Comparison of ENCODE assay signal across 15 cellular contexts in the genomic region with DNA sequence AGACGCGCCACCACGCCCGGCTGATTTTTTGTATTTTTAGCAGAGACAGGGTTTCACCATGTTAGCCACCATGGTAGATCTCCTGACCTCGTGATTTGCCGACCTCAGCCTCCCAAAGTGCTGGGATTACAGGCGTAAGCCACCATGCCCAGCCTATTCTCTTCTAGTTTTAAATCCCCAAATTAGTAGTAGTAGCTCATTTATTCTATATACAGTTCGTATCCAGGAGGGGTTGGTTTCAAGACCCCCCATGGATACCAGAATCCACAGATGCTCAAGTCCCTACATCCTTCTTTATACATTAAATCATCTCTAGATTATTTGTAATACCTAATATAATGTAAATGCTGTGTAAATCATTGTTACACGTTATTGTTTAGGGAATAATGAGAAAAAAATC. TPM values are rescaled to one million over a fixed set of nuclear protein-coding genes. Genes with fewer than 3 reads are reported as not detected.
DNase-seq lines count a peak whose midpoint lies in the region; ATAC-seq and TF ChIP-seq lines count a peak whose summit lies in the region.
"Had no signal": no experiment of that assay in that cellular context is flagged by ENCODE, and none has a peak within 500 bp of the region (broad histone marks: within the 10 kb centered on the region; RNA-seq: fewer than 3 reads in every experiment).

No MANE protein-coding gene starts in this region.

- H3K4me1 Mint-ChIP-seq in T-helper 2 cell treated with Interferon-gamma antibody and Interleukin-4, amounts not matched to agents 5 μg/mL and 100 μg/mL, for 36 hours (ENCODE audit: low read depth): peaks cover 24% of the 10 kb centered on the region
- peaks cover 20% of the 10 kb centered on the region for H3K4me1 Mint-ChIP-seq in activated T-helper 2 cell treated with anti-CD3 and anti-CD28 coated beads, Interferon-gamma antibody, Interleukin-2, Interleukin-4, amounts not matched to agents 10 μg/mL and 5 μg/mL and 100 μg/mL, durations not matched to agents 14 hours and 24 hours and 36 hours (ENCODE audit: low read depth)
- peaks cover 35% of the 10 kb centered on the region in 2 donors for H3K4me1 Mint-ChIP-seq in natural killer cell

- no peaks in the 10 kb centered on the region for H3K27me3 Mint-ChIP-seq in T-helper 2 cell treated with Interferon-gamma antibody and Interleukin-4, amounts not matched to agents 5 μg/mL and 100 μg/mL, for 36 hours (ENCODE audit: low read depth)
- H3K27me3 Mint-ChIP-seq in activated T-helper 2 cell treated with anti-CD3 and anti-CD28 coated beads, Interferon-gamma antibody, Interleukin-2, Interleukin-4, amounts not matched to agents 10 μg/mL and 5 μg/mL and 100 μg/mL, durations not matched to agents 14 hours and 24 hours and 36 hours (ENCODE audit: low read depth): no peaks in the 10 kb centered on the region
- H3K27me3 Mint-ChIP-seq in natural killer cell (ENCODE audit: low read depth in 2 of 2): no peaks in the 10 kb centered on the region

- no peak overlapping the region for H3K27ac Mint-ChIP-seq in T-helper 2 cell treated with Interferon-gamma antibody and Interleukin-4, amounts not matched to agents 5 μg/mL and 100 μg/mL, for 36 hours
- H3K27ac Mint-ChIP-seq in activated T-helper 2 cell treated with anti-CD3 and anti-CD28 coated beads, Interferon-gamma antibody, Interleukin-2, Interleukin-4, amounts not matched to agents 10 μg/mL and 5 μg/mL and 100 μg/mL, durations not matched to agents 14 hours and 24 hours and 36 hours: no peak overlapping the region
- peak overlapping the region; percentile 75 to 89 for H3K27ac Mint-ChIP-seq in natural killer cell

- H3K4me2 ChIP-seq in DND-41 (ENCODE audit: insufficient read depth, low read length): 0 out of 2 replicates have a peak overlapping the region, but pooled peaks have one; percentile 83

- peaks cover 46% of the 10 kb centered on the region for H3K9me3 Mint-ChIP-seq in T-helper 2 cell treated with Interferon-gamma antibody and Interleukin-4, amounts not matched to agents 5 μg/mL and 100 μg/mL, for 36 hours
- H3K9me3 Mint-ChIP-seq in activated T-helper 2 cell treated with anti-CD3 and anti-CD28 coated beads, Interferon-gamma antibody, Interleukin-2, Interleukin-4, amounts not matched to agents 10 μg/mL and 5 μg/mL and 100 μg/mL, durations not matched to agents 14 hours and 24 hours and 36 hours: peaks cover 65% of the 10 kb centered on the region
- H3K9me3 Mint-ChIP-seq in natural killer cell: no peaks in the 10 kb centered on the region

- peaks cover 51% of the 10 kb centered on the region for H3K79me2 ChIP-seq in DND-41 (ENCODE audit: insufficient read depth, low read length)

- H3K27ac ChIP-seq in DND-41 (ENCODE audit: low read length): no peak overlapping the region
- H3K27ac ChIP-seq: 22Rv1 had no signal

- H3K4me1 ChIP-seq in DND-41 (ENCODE audit: insufficient read depth, low read length): peaks cover 34% of the 10 kb centered on the region

- H3K4me3 Mint-ChIP-seq in T-helper 2 cell treated with Interferon-gamma antibody and Interleukin-4, amounts not matched to agents 5 μg/mL and 100 μg/mL, for 36 hours: peak overlapping the region; percentile 16
- H3K4me3 Mint-ChIP-seq in activated T-helper 2 cell treated with anti-CD3 and anti-CD28 coated beads, Interferon-gamma antibody, Interleukin-2, Interleukin-4, amounts not matched to agents 10 μg/mL and 5 μg/mL and 100 μg/mL, durations not matched to agents 14 hours and 24 hours and 36 hours (ENCODE audit: low read depth): peak overlapping the region; percentile 20
- H3K4me3 Mint-ChIP-seq in natural killer cell: peak overlapping the region; percentile 51

- no peak for TF ChIP-seq CTCF in DND-41 (IDR thresholded peaks at IDR 0.05; ENCODE audit: borderline replicate concordance, extremely low read depth, low read length, poor library complexity, severe bottlenecking)
- TF ChIP-seq CTCF in natural killer cell (IDR thresholded peaks at IDR 0.05): no peak

- no peaks in the 10 kb centered on the region for H4K20me1 ChIP-seq in DND-41 (ENCODE audit: insufficient read depth, low read length)

- H3K36me3 ChIP-seq in DND-41 (ENCODE audit: insufficient read depth, low read length): peaks cover 51% of the 10 kb centered on the region

- H3K27me3 ChIP-seq in DND-41 (ENCODE audit: insufficient read depth, low read length, poor library complexity): no peaks in the 10 kb centered on the region

- ATAC-seq in DND-41 (ENCODE audit: insufficient read depth, low read depth) (no peak), natural killer cell (no peak)

- H2AFZ ChIP-seq in DND-41 (ENCODE audit: low read depth, low read length): no peak overlapping the region

- intact Hi-C loops in activated T-helper 2 cell treated with anti-CD3 and anti-CD28 coated beads, Interferon-gamma antibody, Interleukin-2, Interleukin-4, amounts not matched to agents 10 μg/mL and 5 μg/mL and 100 μg/mL, durations not matched to agents 14 hours and 24 hours and 36 hours (cut with micrococcal nuclease): loop anchor here (5.0 to 10.0 kb wide), 4 partner anchors 146 to 549 kb away; partner anchors contain the start of genes ZNF420, ZNF569, ZNF570 and ZNF585A
- intact Hi-C loops in natural killer cell (cut with micrococcal nuclease): no loop called here

- peaks cover 61% of the 10 kb centered on the region for H3K36me3 Mint-ChIP-seq in T-helper 2 cell treated with Interferon-gamma antibody and Interleukin-4, amounts not matched to agents 5 μg/mL and 100 μg/mL, for 36 hours (ENCODE audit: low read depth)
- H3K36me3 Mint-ChIP-seq in activated T-helper 2 cell treated with anti-CD3 and anti-CD28 coated beads, Interferon-gamma antibody, Interleukin-2, Interleukin-4, amounts not matched to agents 10 μg/mL and 5 μg/mL and 100 μg/mL, durations not matched to agents 14 hours and 24 hours and 36 hours (ENCODE audit: low read depth): peaks cover 77% of the 10 kb centered on the region
- H3K36me3 Mint-ChIP-seq in natural killer cell: no peaks in the 10 kb centered on the region

- no peak overlapping the region for H3K9ac ChIP-seq in DND-41 (ENCODE audit: low read depth, low read length)

- H3K4me3 ChIP-seq in DND-41 (ENCODE audit: low read depth in 1 of 2, low read length in 2 of 2): no peak overlapping the region

- peaks cover 8% of the 10 kb centered on the region for H3K9me3 ChIP-seq in DND-41 (ENCODE audit: insufficient read depth, low read length, severe bottlenecking)

- DNase-seq in T-helper 2 cell treated with Interferon-gamma antibody and Interleukin-4, amounts not matched to agents 5 μg/mL and 100 μg/mL, for 36 hours (ENCODE audit: low spot score): no peak
- DNase-seq in T-helper 2 cell (no peak), DND-41 (no peak), natural killer cell (no peak), HPDE6-E6E7 (ENCODE audit: extremely low spot score) (no peak), NCI-H1436 treated with DMSO at 0.1 percent for 48 hours (lab: John Stamatoyannopoulos, UW) (no peak)
- DNase-seq in activated T-helper 2 cell treated with anti-CD3 and anti-CD28 coated beads, Interferon-gamma antibody, Interleukin-2, Interleukin-4, amounts not matched to agents 10 μg/mL and 5 μg/mL and 100 μg/mL, durations not matched to agents 14 hours and 24 hours and 36 hours (ENCODE audit: low spot score): no peak
- no peak for DNase-seq in activated CD4-positive, alpha-beta T cell treated with anti-CD3 and anti-CD28 coated beads, Interleukin-2, amount 50 U/mL, for 4 hours
- DNase-seq: DMS153, MM.1S, NCI-H1105 treated with DMSO at 0.1 percent for 48 hours, NCI-H2029, NCI-H2171 treated with DMSO at 0.1 percent for 48 hours, NCI-H82 had no signal

RNA-seq across cellular contexts. Expression of gene ZNF568, which starts 2.0 kb away (rescaled TPM):
- 4.5 and 6.3 TPM in 2 replicates for total RNA-seq in activated T-helper 2 cell treated with anti-CD3 and anti-CD28 coated beads, Interferon-gamma antibody, Interleukin-2, Interleukin-4, amounts not matched to agents 10 μg/mL and 5 μg/mL and 100 μg/mL, durations not matched to agents 14 hours and 24 hours and 36 hours
- 10 to 100 TPM in 2 of 3 donors, 1 to 10 TPM in 1; 9.4 to 15.5 (median 15.3) TPM for total RNA-seq in natural killer cell

RNA-seq across cellular contexts. Expression of gene ZNF829, which starts 2.0 kb away (rescaled TPM):
- total RNA-seq in activated T-helper 2 cell treated with anti-CD3 and anti-CD28 coated beads, Interferon-gamma antibody, Interleukin-2, Interleukin-4, amounts not matched to agents 10 μg/mL and 5 μg/mL and 100 μg/mL, durations not matched to agents 14 hours and 24 hours and 36 hours: 3.4 and 3.5 TPM in 2 replicates
- 1 to 10 TPM; 5.5 to 7.6 (median 5.5) TPM for total RNA-seq in natural killer cell

Comparison
In these comparisons a context has a peak if more than half of its experiments do, and no peak if none do; other contexts are left out.
1. H3K27ac Mint-ChIP-seq: peak in natural killer cell (2 of 2); none in T-helper 2 cell treated with Interferon-gamma antibody and Interleukin-4, amounts not matched to agents 5 μg/mL and 100 μg/mL, for 36 hours (single experiment) and activated T-helper 2 cell treated with anti-CD3 and anti-CD28 coated beads, Interferon-gamma antibody, Interleukin-2, Interleukin-4, amounts not matched to agents 10 μg/mL and 5 μg/mL and 100 μg/mL, durations not matched to agents 14 hours and 24 hours and 36 hours (single experiment).
2. Peak in every context shown above with its lines, with median percentiles within 50 percentile points of each other: H3K4me3 Mint-ChIP-seq.